17 cellular contexts compared by ENCODE assay signal in genomic region chr15:66423149-66423548, GRCh38. TPM values are rescaled to one million over a fixed set of nuclear protein-coding genes. Genes with fewer than 3 reads are reported as not detected.
DNase-seq lines count a peak whose midpoint lies in the region; ATAC-seq and TF ChIP-seq lines count a peak whose summit lies in the region.
"Had no signal": no experiment of that assay in that cellular context is flagged by ENCODE, and none has a peak within 500 bp of the region (broad histone marks: within the 10 kb centered on the region; RNA-seq: fewer than 3 reads in every experiment).

No MANE protein-coding gene starts in this region.

- H3K36me3 Mint-ChIP-seq in MCF 10A (ENCODE audit: insufficient read depth, unreplicated experiment), result no peaks in the 10 kb centered on the region
- H3K36me3 Mint-ChIP-seq in effector memory CD8-positive, alpha-beta T cell (ENCODE audit: insufficient read depth), result peaks cover 16% of the 10 kb centered on the region

- no peak for TF ChIP-seq POLR2A in breast epithelium (IDR thresholded peaks at IDR 0.05)
- no peak for TF ChIP-seq POLR2A in right lobe of liver (IDR thresholded peaks at IDR 0.05)

- peak in 3 of 4 donors; percentile 35 to 62 (median 44) for ATAC-seq in right lobe of liver
- no peak for ATAC-seq in lower lobe of right lung
- no peak for ATAC-seq in effector memory CD8-positive, alpha-beta T cell (replicated peaks)

- TF ChIP-seq CTCF in MCF 10A (IDR thresholded peaks at IDR 0.05; ENCODE audit: unreplicated experiment) (no peak), breast epithelium (IDR thresholded peaks at IDR 0.05) (no peak), right lobe of liver (IDR thresholded peaks at IDR 0.05) (no peak), lower lobe of right lung (IDR thresholded peaks at IDR 0.05) (no peak)

- H3K4me1 Mint-ChIP-seq in MCF 10A (ENCODE audit: insufficient read depth, unreplicated experiment), result peaks cover 11% of the 10 kb centered on the region
- H3K4me1 Mint-ChIP-seq in effector memory CD8-positive, alpha-beta T cell (ENCODE audit: low read depth in 2 of 2), result peaks cover 19 to 26% of the 10 kb centered on the region in 2 donors

- no peaks in the 10 kb centered on the region for H3K27me3 Mint-ChIP-seq in MCF 10A (ENCODE audit: insufficient read depth, unreplicated experiment)
- no peaks in the 10 kb centered on the region for H3K27me3 Mint-ChIP-seq in effector memory CD8-positive, alpha-beta T cell
- H3K27me3 Mint-ChIP-seq: CD4-positive, alpha-beta memory T cell; IgD-negative memory B cell had no signal

- no peak overlapping the region for H3K4me3 Mint-ChIP-seq in MCF 10A (ENCODE audit: unreplicated experiment)
- no peak overlapping the region for H3K4me3 Mint-ChIP-seq in effector memory CD8-positive, alpha-beta T cell

- H3K27ac Mint-ChIP-seq in MCF 10A (ENCODE audit: low read depth, unreplicated experiment), result peak overlapping the region; percentile 46
- H3K27ac Mint-ChIP-seq in effector memory CD8-positive, alpha-beta T cell, result peak overlapping the region in 1 of 2 donors; percentile 4
- H3K27ac Mint-ChIP-seq: IgD-negative memory B cell had no signal

- H3K4me1 ChIP-seq in breast epithelium (no peaks in the 10 kb centered on the region), right lobe of liver (no peaks in the 10 kb centered on the region), lower lobe of right lung (no peaks in the 10 kb centered on the region)
- H3K4me1 ChIP-seq: BE2C had no signal

- no peaks in the 10 kb centered on the region for H3K9me3 ChIP-seq in breast epithelium
- H3K9me3 ChIP-seq in right lobe of liver, result no peaks in the 10 kb centered on the region
- H3K9me3 ChIP-seq in lower lobe of right lung, result no peaks in the 10 kb centered on the region
- H3K9me3 ChIP-seq: BE2C had no signal

- H3K4me3 ChIP-seq in breast epithelium, result no peak overlapping the region
- H3K4me3 ChIP-seq in right lobe of liver, result no peak overlapping the region
- no peak overlapping the region for H3K4me3 ChIP-seq in lower lobe of right lung
- H3K4me3 ChIP-seq: GM23248 had no signal

- CTCF ChIA-PET in MCF 10A (lab: Yijun Ruan, JAX), result interaction anchor here (0.6 to 1.0 kb wide), 2 partner anchors 15 to 151 kb away, joined by 3 read pairs; no protein-coding TSS in a partner anchor

- no TSS peak for BruUV-seq in MCF 10A (replicated peaks; lab: Mats Ljungman, UMichigan)

- H3K9me3 Mint-ChIP-seq in MCF 10A (ENCODE audit: unreplicated experiment), result no peaks in the 10 kb centered on the region
- no peaks in the 10 kb centered on the region for H3K9me3 Mint-ChIP-seq in effector memory CD8-positive, alpha-beta T cell
- H3K9me3 Mint-ChIP-seq: IgD-negative memory B cell had no signal

- intact Hi-C loops in MCF 10A (cut with micrococcal nuclease), result no loop called here
- intact Hi-C loops in breast epithelium (cut with DNase I; ENCODE audit: low total_unique reads), result no loop called here
- intact Hi-C loops in right lobe of liver (cut with DNase I), result no loop called here
- intact Hi-C loops in lower lobe of right lung (cut with DNase I), result no loop called here

- POLR2A ChIA-PET in MCF 10A (lab: Yijun Ruan, JAX), result interaction anchor here (0.9 kb wide), 1 partner anchor 37 kb away, joined by 3 read pairs; the partner anchor contains the start of gene MAP2K1

- H3K36me3 ChIP-seq in breast epithelium, result no peaks in the 10 kb centered on the region
- H3K36me3 ChIP-seq in right lobe of liver, result no peaks in the 10 kb centered on the region
- no peaks in the 10 kb centered on the region for H3K36me3 ChIP-seq in lower lobe of right lung
- H3K36me3 ChIP-seq: BE2C had no signal

- H3K27me3 ChIP-seq in breast epithelium (no peaks in the 10 kb centered on the region), right lobe of liver (no peaks in the 10 kb centered on the region), lower lobe of right lung (ENCODE audit: low read depth) (no peaks in the 10 kb centered on the region)
- H3K27me3 ChIP-seq: BE2C had no signal

- WGBS in right lobe of liver (ENCODE audit: insufficient coverage, low coverage, low lambda C conversion rate, missing lambda C conversion rate), result 63% methylated on average over 3 of the region's 3 CpGs

- DNase-seq in MCF 10A (ENCODE audit: unreplicated experiment) (peak; percentile 10), breast epithelium (ENCODE audit: low spot score in 2 of 2) (no peak), amniotic epithelial cell (ENCODE audit: low read depth) (peak; percentile 22), right lobe of liver (no peak), medulla oblongata (ENCODE audit: extremely low spot score) (no peak), lower lobe of right lung (no peak)
- no peak for DNase-seq in effector memory CD8-positive, alpha-beta T cell
- DNase-seq: ACHN; BE2C; C1 segment of cervical spinal cord; CD4-positive, alpha-beta memory T cell; DMS153; DMS79; GDM1; GM23248; HCEC 1CT had no signal

- no peak overlapping the region for H3K27ac ChIP-seq in breast epithelium
- no peak overlapping the region for H3K27ac ChIP-seq in right lobe of liver
- H3K27ac ChIP-seq in lower lobe of right lung, result no peak overlapping the region
- H3K27ac ChIP-seq: GM23248 had no signal

RNA-seq across cellular contexts. Expression of gene MAP2K1, which starts 36.4 kb away (rescaled TPM):
- 108 and 115 TPM in 2 replicates for total RNA-seq in MCF 10A (2022)
- total RNA-seq in breast epithelium, result 10 to 100 TPM; 29.2 to 59.7 (median 38.5) TPM
- total RNA-seq in right lobe of liver, result 10 to 100 TPM; 25.7 to 68.8 (median 53.9) TPM
- 53.6 TPM for total RNA-seq in lower lobe of right lung

Comparison
In these comparisons a context has a peak if more than half of its experiments do, and no peak if none do; other contexts are left out.
1. DNase-seq: peak in MCF 10A (single experiment) and amniotic epithelial cell (single experiment); none in breast epithelium (0 of 2), right lobe of liver (0 of 3), medulla oblongata (single experiment), lower lobe of right lung (single experiment) and effector memory CD8-positive, alpha-beta T cell (0 of 3).
2. ATAC-seq: peak in right lobe of liver (3 of 4); none in lower lobe of right lung (0 of 2) and effector memory CD8-positive, alpha-beta T cell (single experiment).